Comparison of ENCODE assay signal across 8 cellular contexts in genomic region chr7:121366852-121367431, GRCh38. TPM values are rescaled to one million over a fixed set of nuclear protein-coding genes. Genes with fewer than 3 reads are reported as not detected.
DNase-seq lines count a peak whose midpoint lies in the region; ATAC-seq and TF ChIP-seq lines count a peak whose summit lies in the region.

No MANE protein-coding gene starts in this region.

- H3K27ac Mint-ChIP-seq in WTC11, result no peak overlapping the region
- no peak overlapping the region for H3K27ac Mint-ChIP-seq in stimulated activated naive B cell treated with anti-CD40 and anti-IgM and Interleukin-4, amounts not matched to agents 10 μg/mL and 1 μg/mL and 100 μg/mL, for 72 hours

- no peaks in the 10 kb centered on the region for H3K9me3 Mint-ChIP-seq in WTC11
- no peaks in the 10 kb centered on the region for H3K9me3 Mint-ChIP-seq in stimulated activated naive B cell treated with anti-CD40 and anti-IgM and Interleukin-4, amounts not matched to agents 10 μg/mL and 1 μg/mL and 100 μg/mL, for 72 hours

- H3K4me3 ChIP-seq in right atrium auricular region, result no peak overlapping the region

- no peak overlapping the region for H3K27ac ChIP-seq in right atrium auricular region

- peaks cover 36% of the 10 kb centered on the region for H3K36me3 Mint-ChIP-seq in WTC11
- peaks cover 36 to 39% of the 10 kb centered on the region in 2 donors for H3K36me3 Mint-ChIP-seq in stimulated activated naive B cell treated with anti-CD40 and anti-IgM and Interleukin-4, amounts not matched to agents 10 μg/mL and 1 μg/mL and 100 μg/mL, for 72 hours

- DNase-seq in right atrium auricular region (ENCODE audit: low spot score) (no peak), Right ventricle myocardium superior (no peak), M059J (ENCODE audit: low read depth) (peak; percentile 37), WTC11 (ENCODE audit: low spot score) (no peak), glomerular visceral epithelial cell (ENCODE audit: extremely low spot score) (peak; percentile 41)
- peak; percentile 2 for DNase-seq in stimulated activated naive CD4-positive, alpha-beta T cell treated with Interleukin-2 at 50 U/mL for 16 hours (lab: John Stamatoyannopoulos, UW)
- DNase-seq in stimulated activated naive B cell treated with anti-CD40 and anti-IgM and Interleukin-4, amounts not matched to agents 10 μg/mL and 1 μg/mL and 100 μg/mL, for 72 hours, result no peak
- no peak for DNase-seq in activated naive CD4-positive, alpha-beta T cell (lab: John Stamatoyannopoulos, UW)

- no peaks in the 10 kb centered on the region for H3K9me3 ChIP-seq in right atrium auricular region

- no peaks in the 10 kb centered on the region for H3K27me3 Mint-ChIP-seq in WTC11 (ENCODE audit: low read depth)
- H3K27me3 Mint-ChIP-seq in stimulated activated naive B cell treated with anti-CD40 and anti-IgM and Interleukin-4, amounts not matched to agents 10 μg/mL and 1 μg/mL and 100 μg/mL, for 72 hours, result no peaks in the 10 kb centered on the region

- H3K4me1 ChIP-seq in right atrium auricular region, result peaks cover 0 to 16% of the 10 kb centered on the region in 2 donors

- H3K4me3 Mint-ChIP-seq in WTC11, result no peak overlapping the region
- H3K4me3 Mint-ChIP-seq in stimulated activated naive B cell treated with anti-CD40 and anti-IgM and Interleukin-4, amounts not matched to agents 10 μg/mL and 1 μg/mL and 100 μg/mL, for 72 hours, result no peak overlapping the region

- intact Hi-C loops in Right ventricle myocardium superior (cut with DNase I), result loop anchor here (2.0 kb wide), 1 partner anchor 180 kb away; no protein-coding TSS in a partner anchor

- no peaks in the 10 kb centered on the region for H3K27me3 ChIP-seq in right atrium auricular region

- CTCF ChIA-PET in WTC11 (lab: Charles Lee), result interaction anchor here (0.7 to 2.8 kb wide), 18 partner anchors 9 to 702 kb away, joined by 3 to 27 read pairs (median 3); partner anchors contain the start of gene FAM3C

- H3K4me1 Mint-ChIP-seq in WTC11, result peaks cover 14% of the 10 kb centered on the region
- peaks cover 24 to 48% of the 10 kb centered on the region in 2 donors for H3K4me1 Mint-ChIP-seq in stimulated activated naive B cell treated with anti-CD40 and anti-IgM and Interleukin-4, amounts not matched to agents 10 μg/mL and 1 μg/mL and 100 μg/mL, for 72 hours

- H3K36me3 ChIP-seq in right atrium auricular region, result no peaks in the 10 kb centered on the region

- ATAC-seq in Right ventricle myocardium superior (ENCODE audit: poor library complexity) (no peak), WTC11 (no peak)
- ATAC-seq in stimulated activated naive B cell treated with anti-CD40 and anti-IgM and Interleukin-4, amounts not matched to agents 10 μg/mL and 1 μg/mL and 100 μg/mL, for 72 hours (replicated peaks), result no peak

- TF ChIP-seq CTCF in right atrium auricular region (IDR thresholded peaks at IDR 0.05), result peak; percentile 78 to 83
- TF ChIP-seq CTCF in WTC11 (IDR thresholded peaks at IDR 0.05), result peak; percentile 51; the same call in 1 of the 2 replicates

- POLR2A ChIA-PET in WTC11 (lab: Charles Lee), result no interaction called here

TF ChIP-seq in WTC11, 78 proteins besides CTCF, POLR2A, EP300 and RAD21 (continues in another document):
- TF ChIP-seq AR (CRISPR knock-in tag; IDR thresholded peaks at IDR 0.05) (no peak), ARID4B (CRISPR knock-in tag; IDR thresholded peaks at IDR 0.05; ENCODE audit: borderline replicate concordance) (no peak), ZNF263 (CRISPR knock-in tag; IDR thresholded peaks at IDR 0.05; ENCODE audit: low read depth) (no peak), ZNF232 (CRISPR knock-in tag; IDR thresholded peaks at IDR 0.05) (no peak), ZNF281 (CRISPR knock-in tag; IDR thresholded peaks at IDR 0.05) (no peak), TEAD4 (CRISPR knock-in tag; IDR thresholded peaks at IDR 0.05) (no peak), FOXJ3 (CRISPR knock-in tag; IDR thresholded peaks at IDR 0.05; ENCODE audit: borderline replicate concordance) (no peak), E2F1 (CRISPR knock-in tag; IDR thresholded peaks at IDR 0.05) (no peak)

RNA-seq across cellular contexts. Expression of gene FAM3C, which starts 29.2 kb away (rescaled TPM):
- total RNA-seq in right atrium auricular region (10 to 100 TPM; 45.9 to 69.8 TPM), Right ventricle myocardium superior (36.5 TPM), WTC11 (2021) (51.2 to 65.7 TPM (median 54.4 TPM) in 3 replicates)
- 45.2 and 65.2 TPM in 2 replicates for total RNA-seq in M059J (2014; rRNA removed; shearing (Covaris generic))

RNA-seq across cellular contexts. Expression of gene WNT16, which starts 38.1 kb away (rescaled TPM):
- under 1 TPM in 1 of 2 donors, not detected in 1; 0.12 TPM for total RNA-seq in right atrium auricular region
- total RNA-seq in Right ventricle myocardium superior, result not detected
- 0.17 TPM in 1 of 2 replicates, not detected in the other for total RNA-seq in M059J (2014; rRNA removed; shearing (Covaris generic))
- total RNA-seq in WTC11 (2021), result 0.21 to 0.53 TPM (median 0.33 TPM) in 3 replicates

Comparison
In these comparisons a context has a peak if more than half of its experiments do, and no peak if none do; other contexts are left out.
1. DNase-seq: peak in M059J (single experiment), glomerular visceral epithelial cell (single experiment) and stimulated activated naive CD4-positive, alpha-beta T cell treated with Interleukin-2 at 50 U/mL for 16 hours (single experiment); none in right atrium auricular region (single experiment), Right ventricle myocardium superior (single experiment), WTC11 (single experiment), stimulated activated naive B cell treated with anti-CD40 and anti-IgM and Interleukin-4, amounts not matched to agents 10 μg/mL and 1 μg/mL and 100 μg/mL, for 72 hours (single experiment) and activated naive CD4-positive, alpha-beta T cell (0 of 4).